1 cellular context compared by ENCODE assay signal in the genomic region with DNA sequence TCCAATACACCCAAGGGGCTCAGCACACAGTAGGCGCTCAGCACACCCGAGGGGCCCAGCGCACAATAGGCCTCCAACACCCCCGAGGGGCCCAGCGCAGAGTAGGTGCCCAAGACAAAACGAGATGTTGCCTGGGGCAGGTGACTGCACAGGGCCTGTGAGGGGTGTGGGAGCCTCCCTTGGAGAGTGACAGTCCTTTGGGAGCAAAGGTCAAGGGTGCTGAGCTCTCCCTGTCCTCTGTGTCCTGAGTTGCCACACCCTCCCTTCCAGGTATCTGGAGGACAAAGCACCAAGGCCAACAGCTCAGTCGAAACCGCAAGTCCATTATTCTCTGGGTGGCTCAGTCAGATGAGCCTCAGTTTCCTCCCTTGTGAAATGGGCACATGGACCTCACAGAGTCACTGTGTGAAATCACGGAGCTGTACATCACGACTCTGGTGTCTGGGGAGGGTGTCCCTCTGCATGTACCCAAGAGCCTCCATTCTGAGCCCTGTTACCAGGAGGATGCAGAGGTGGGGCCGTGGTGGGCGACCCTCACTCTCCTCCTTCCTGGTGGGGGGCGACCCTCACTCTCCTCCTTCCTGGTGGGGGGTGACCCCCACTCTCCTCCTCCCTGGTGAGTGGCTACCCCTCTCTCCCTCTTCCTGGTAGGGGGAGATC.
A peak's percentile ranks its signal among the peaks of the same experiment; 100 is the strongest.
TF ChIP-seq lines count a peak whose summit lies in the region.

No MANE protein-coding gene starts in this region.

TF ChIP-seq in HepG2, 621 proteins besides CTCF, POLR2A, EP300 and RAD21 (continued from another document and continues in another):
- TF ChIP-seq, protein P1, sequence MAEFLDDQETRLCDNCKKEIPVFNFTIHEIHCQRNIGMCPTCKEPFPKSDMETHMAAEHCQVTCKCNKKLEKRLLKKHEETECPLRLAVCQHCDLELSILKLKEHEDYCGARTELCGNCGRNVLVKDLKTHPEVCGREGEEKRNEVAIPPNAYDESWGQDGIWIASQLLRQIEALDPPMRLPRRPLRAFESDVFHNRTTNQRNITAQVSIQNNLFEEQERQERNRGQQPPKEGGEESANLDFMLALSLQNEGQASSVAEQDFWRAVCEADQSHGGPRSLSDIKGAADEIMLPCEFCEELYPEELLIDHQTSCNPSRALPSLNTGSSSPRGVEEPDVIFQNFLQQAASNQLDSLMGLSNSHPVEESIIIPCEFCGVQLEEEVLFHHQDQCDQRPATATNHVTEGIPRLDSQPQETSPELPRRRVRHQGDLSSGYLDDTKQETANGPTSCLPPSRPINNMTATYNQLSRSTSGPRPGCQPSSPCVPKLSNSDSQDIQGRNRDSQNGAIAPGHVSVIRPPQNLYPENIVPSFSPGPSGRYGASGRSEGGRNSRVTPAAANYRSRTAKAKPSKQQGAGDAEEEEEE (CRISPR knock-in tag; IDR thresholded peaks at IDR 0.05; ENCODE audit: borderline replicate concordance) = no peak
- TF ChIP-seq SRSF1 (optimal IDR thresholded peaks at IDR 0.05; ENCODE audit: low read depth, low read length) (no peak), ZFAT (CRISPR knock-in tag; conservative IDR thresholded peaks at IDR 0.05) (no peak), SRF (IDR thresholded peaks at IDR 0.05; ENCODE audit: low read depth, low read length) (no peak), SP140L (CRISPR knock-in tag; IDR thresholded peaks at IDR 0.05; ENCODE audit: borderline replicate concordance) (no peak), ZNF572 (CRISPR knock-in tag; IDR thresholded peaks at IDR 0.05) (no peak), ZZZ3 (CRISPR knock-in tag; IDR thresholded peaks at IDR 0.05; ENCODE audit: borderline replicate concordance) (no peak), ZNF563 (CRISPR knock-in tag; IDR thresholded peaks at IDR 0.05) (no peak), TCF7L2 (IDR thresholded peaks at IDR 0.05; ENCODE audit: low read depth, low read length) (no peak), RBFOX2 (IDR thresholded peaks at IDR 0.05; ENCODE audit: low read depth, low read length) (no peak), POLR2G (IDR thresholded peaks at IDR 0.05; ENCODE audit: low read depth, low read length) (no peak), MIER3 (CRISPR knock-in tag; IDR thresholded peaks at IDR 0.05; ENCODE audit: borderline replicate concordance) (peak; percentile 35; the same call in 1 of the 2 replicates), ZNF543 (CRISPR knock-in tag; IDR thresholded peaks at IDR 0.05) (no peak), ZNF326 (CRISPR knock-in tag; IDR thresholded peaks at IDR 0.05; ENCODE audit: borderline replicate concordance) (no peak), NR2F1 (CRISPR knock-in tag; IDR thresholded peaks at IDR 0.05) (peak; percentile 83 to 88), XBP1 (CRISPR knock-in tag; IDR thresholded peaks at IDR 0.05) (no peak), ZFP37 (CRISPR knock-in tag; IDR thresholded peaks at IDR 0.05; ENCODE audit: borderline replicate concordance) (no peak), NFRKB (IDR thresholded peaks at IDR 0.05) (no peak), CBX5 (CRISPR knock-in tag; IDR thresholded peaks at IDR 0.05; ENCODE audit: borderline replicate concordance) (no peak; the same call in 1 of the 2 replicates), REPIN1 (CRISPR knock-in tag; IDR thresholded peaks at IDR 0.05; ENCODE audit: borderline replicate concordance, low read depth) (peak; percentile 40; the same call in 1 of the 2 replicates)
- TF ChIP-seq, protein P2, sequence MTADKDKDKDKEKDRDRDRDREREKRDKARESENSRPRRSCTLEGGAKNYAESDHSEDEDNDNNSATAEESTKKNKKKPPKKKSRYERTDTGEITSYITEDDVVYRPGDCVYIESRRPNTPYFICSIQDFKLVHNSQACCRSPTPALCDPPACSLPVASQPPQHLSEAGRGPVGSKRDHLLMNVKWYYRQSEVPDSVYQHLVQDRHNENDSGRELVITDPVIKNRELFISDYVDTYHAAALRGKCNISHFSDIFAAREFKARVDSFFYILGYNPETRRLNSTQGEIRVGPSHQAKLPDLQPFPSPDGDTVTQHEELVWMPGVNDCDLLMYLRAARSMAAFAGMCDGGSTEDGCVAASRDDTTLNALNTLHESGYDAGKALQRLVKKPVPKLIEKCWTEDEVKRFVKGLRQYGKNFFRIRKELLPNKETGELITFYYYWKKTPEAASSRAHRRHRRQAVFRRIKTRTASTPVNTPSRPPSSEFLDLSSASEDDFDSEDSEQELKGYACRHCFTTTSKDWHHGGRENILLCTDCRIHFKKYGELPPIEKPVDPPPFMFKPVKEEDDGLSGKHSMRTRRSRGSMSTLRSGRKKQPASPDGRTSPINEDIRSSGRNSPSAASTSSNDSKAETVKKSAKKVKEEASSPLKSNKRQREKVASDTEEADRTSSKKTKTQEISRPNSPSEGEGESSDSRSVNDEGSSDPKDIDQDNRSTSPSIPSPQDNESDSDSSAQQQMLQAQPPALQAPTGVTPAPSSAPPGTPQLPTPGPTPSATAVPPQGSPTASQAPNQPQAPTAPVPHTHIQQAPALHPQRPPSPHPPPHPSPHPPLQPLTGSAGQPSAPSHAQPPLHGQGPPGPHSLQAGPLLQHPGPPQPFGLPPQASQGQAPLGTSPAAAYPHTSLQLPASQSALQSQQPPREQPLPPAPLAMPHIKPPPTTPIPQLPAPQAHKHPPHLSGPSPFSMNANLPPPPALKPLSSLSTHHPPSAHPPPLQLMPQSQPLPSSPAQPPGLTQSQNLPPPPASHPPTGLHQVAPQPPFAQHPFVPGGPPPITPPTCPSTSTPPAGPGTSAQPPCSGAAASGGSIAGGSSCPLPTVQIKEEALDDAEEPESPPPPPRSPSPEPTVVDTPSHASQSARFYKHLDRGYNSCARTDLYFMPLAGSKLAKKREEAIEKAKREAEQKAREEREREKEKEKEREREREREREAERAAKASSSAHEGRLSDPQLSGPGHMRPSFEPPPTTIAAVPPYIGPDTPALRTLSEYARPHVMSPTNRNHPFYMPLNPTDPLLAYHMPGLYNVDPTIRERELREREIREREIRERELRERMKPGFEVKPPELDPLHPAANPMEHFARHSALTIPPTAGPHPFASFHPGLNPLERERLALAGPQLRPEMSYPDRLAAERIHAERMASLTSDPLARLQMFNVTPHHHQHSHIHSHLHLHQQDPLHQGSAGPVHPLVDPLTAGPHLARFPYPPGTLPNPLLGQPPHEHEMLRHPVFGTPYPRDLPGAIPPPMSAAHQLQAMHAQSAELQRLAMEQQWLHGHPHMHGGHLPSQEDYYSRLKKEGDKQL (CRISPR knock-in tag; IDR thresholded peaks at IDR 0.05; ENCODE audit: low read depth) = no peak
- TF ChIP-seq, protein P3, sequence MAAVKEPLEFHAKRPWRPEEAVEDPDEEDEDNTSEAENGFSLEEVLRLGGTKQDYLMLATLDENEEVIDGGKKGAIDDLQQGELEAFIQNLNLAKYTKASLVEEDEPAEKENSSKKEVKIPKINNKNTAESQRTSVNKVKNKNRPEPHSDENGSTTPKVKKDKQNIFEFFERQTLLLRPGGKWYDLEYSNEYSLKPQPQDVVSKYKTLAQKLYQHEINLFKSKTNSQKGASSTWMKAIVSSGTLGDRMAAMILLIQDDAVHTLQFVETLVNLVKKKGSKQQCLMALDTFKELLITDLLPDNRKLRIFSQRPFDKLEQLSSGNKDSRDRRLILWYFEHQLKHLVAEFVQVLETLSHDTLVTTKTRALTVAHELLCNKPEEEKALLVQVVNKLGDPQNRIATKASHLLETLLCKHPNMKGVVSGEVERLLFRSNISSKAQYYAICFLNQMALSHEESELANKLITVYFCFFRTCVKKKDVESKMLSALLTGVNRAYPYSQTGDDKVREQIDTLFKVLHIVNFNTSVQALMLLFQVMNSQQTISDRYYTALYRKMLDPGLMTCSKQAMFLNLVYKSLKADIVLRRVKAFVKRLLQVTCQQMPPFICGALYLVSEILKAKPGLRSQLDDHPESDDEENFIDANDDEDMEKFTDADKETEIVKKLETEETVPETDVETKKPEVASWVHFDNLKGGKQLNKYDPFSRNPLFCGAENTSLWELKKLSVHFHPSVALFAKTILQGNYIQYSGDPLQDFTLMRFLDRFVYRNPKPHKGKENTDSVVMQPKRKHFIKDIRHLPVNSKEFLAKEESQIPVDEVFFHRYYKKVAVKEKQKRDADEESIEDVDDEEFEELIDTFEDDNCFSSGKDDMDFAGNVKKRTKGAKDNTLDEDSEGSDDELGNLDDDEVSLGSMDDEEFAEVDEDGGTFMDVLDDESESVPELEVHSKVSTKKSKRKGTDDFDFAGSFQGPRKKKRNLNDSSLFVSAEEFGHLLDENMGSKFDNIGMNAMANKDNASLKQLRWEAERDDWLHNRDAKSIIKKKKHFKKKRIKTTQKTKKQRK (IDR thresholded peaks at IDR 0.05; ENCODE audit: low read length) = no peak
- TF ChIP-seq, protein P4, sequence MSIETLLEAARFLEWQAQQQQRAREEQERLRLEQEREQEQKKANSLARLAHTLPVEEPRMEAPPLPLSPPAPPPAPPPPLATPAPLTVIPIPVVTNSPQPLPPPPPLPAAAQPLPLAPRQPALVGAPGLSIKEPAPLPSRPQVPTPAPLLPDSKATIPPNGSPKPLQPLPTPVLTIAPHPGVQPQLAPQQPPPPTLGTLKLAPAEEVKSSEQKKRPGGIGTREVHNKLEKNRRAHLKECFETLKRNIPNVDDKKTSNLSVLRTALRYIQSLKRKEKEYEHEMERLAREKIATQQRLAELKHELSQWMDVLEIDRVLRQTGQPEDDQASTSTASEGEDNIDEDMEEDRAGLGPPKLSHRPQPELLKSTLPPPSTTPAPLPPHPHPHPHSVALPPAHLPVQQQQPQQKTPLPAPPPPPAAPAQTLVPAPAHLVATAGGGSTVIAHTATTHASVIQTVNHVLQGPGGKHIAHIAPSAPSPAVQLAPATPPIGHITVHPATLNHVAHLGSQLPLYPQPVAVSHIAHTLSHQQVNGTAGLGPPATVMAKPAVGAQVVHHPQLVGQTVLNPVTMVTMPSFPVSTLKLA (IDR thresholded peaks at IDR 0.05) = no peak
- TF ChIP-seq, protein P5, sequence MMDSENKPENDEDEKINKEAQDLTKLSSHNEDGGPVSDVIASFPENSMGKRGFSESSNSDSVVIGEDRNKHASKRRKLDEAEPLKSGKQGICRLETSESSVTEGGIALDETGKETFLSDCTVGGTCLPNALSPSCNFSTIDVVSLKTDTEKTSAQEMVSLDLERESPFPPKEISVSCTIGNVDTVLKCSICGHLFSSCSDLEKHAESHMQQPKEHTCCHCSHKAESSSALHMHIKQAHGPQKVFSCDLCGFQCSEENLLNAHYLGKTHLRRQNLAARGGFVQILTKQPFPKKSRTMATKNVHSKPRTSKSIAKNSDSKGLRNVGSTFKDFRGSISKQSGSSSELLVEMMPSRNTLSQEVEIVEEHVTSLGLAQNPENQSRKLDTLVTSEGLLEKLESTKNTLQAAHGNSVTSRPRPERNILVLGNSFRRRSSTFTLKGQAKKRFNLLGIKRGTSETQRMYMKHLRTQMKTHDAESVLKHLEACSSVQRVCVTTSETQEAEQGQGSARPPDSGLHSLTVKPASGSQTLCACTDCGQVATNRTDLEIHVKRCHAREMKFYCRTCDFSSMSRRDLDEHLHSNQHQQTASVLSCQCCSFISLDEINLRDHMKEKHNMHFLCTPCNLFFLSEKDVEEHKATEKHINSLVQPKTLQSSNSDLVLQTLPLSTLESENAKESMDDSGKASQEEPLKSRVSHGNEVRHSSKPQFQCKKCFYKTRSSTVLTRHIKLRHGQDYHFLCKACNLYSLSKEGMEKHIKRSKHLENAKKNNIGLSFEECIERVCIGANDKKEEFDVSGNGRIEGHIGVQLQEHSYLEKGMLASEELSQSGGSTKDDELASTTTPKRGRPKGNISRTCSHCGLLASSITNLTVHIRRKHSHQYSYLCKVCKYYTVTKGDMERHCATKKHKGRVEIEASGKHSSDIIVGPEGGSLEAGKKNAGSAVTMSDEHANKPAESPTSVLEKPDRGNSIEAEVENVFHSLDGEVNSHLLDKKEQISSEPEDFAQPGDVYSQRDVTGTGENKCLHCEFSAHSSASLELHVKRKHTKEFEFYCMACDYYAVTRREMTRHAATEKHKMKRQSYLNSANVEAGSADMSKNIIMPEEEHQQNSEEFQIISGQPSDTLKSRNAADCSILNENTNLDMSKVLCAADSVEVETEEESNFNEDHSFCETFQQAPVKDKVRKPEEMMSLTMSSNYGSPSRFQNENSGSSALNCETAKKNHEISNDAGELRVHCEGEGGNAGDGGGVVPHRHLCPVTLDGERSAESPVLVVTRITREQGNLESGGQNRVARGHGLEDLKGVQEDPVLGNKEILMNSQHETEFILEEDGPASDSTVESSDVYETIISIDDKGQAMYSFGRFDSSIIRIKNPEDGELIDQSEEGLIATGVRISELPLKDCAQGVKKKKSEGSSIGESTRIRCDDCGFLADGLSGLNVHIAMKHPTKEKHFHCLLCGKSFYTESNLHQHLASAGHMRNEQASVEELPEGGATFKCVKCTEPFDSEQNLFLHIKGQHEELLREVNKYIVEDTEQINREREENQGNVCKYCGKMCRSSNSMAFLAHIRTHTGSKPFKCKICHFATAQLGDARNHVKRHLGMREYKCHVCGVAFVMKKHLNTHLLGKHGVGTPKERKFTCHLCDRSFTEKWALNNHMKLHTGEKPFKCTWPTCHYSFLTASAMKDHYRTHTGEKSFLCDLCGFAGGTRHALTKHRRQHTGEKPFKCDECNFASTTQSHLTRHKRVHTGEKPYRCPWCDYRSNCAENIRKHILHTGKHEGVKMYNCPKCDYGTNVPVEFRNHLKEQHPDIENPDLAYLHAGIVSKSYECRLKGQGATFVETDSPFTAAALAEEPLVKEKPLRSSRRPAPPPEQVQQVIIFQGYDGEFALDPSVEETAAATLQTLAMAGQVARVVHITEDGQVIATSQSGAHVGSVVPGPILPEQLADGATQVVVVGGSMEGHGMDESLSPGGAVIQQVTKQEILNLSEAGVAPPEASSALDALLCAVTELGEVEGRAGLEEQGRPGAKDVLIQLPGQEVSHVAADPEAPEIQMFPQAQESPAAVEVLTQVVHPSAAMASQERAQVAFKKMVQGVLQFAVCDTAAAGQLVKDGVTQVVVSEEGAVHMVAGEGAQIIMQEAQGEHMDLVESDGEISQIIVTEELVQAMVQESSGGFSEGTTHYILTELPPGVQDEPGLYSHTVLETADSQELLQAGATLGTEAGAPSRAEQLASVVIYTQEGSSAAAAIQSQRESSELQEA (CRISPR knock-in tag; IDR thresholded peaks at IDR 0.05; ENCODE audit: not compliant biosample characterization) = no peak
- TF ChIP-seq, protein P6, sequence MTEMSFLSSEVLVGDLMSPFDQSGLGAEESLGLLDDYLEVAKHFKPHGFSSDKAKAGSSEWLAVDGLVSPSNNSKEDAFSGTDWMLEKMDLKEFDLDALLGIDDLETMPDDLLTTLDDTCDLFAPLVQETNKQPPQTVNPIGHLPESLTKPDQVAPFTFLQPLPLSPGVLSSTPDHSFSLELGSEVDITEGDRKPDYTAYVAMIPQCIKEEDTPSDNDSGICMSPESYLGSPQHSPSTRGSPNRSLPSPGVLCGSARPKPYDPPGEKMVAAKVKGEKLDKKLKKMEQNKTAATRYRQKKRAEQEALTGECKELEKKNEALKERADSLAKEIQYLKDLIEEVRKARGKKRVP (CRISPR knock-in tag; IDR thresholded peaks at IDR 0.05) = no peak
- TF ChIP-seq, protein P7, sequence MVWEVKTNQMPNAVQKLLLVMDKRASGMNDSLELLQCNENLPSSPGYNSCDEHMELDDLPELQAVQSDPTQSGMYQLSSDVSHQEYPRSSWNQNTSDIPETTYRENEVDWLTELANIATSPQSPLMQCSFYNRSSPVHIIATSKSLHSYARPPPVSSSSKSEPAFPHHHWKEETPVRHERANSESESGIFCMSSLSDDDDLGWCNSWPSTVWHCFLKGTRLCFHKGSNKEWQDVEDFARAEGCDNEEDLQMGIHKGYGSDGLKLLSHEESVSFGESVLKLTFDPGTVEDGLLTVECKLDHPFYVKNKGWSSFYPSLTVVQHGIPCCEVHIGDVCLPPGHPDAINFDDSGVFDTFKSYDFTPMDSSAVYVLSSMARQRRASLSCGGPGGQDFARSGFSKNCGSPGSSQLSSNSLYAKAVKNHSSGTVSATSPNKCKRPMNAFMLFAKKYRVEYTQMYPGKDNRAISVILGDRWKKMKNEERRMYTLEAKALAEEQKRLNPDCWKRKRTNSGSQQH (CRISPR knock-in tag; IDR thresholded peaks at IDR 0.05; ENCODE audit: low read depth) = no peak
